In genomic region chr16:17015702-17016101, GRCh38 we compare ENCODE assay signal across 1 cellular context.
TF ChIP-seq lines count a peak whose summit lies in the region.

No MANE protein-coding gene starts in this region.

TF ChIP-seq in K562, 482 proteins besides CTCF, POLR2A, EP300 and RAD21 (continued from another document):
- TF ChIP-seq ZBTB7A (IDR thresholded peaks at IDR 0.05; ENCODE audit: borderline replicate concordance, control insufficient read depth, low read depth, low read length) (no peak), ZNF444 (CRISPR knock-in tag; IDR thresholded peaks at IDR 0.05) (no peak), ARID3A (IDR thresholded peaks at IDR 0.05; ENCODE audit: borderline replicate concordance, low read depth, low read length) (no peak)
